ENCODE assay signal across 1 cellular context in the genomic region with DNA sequence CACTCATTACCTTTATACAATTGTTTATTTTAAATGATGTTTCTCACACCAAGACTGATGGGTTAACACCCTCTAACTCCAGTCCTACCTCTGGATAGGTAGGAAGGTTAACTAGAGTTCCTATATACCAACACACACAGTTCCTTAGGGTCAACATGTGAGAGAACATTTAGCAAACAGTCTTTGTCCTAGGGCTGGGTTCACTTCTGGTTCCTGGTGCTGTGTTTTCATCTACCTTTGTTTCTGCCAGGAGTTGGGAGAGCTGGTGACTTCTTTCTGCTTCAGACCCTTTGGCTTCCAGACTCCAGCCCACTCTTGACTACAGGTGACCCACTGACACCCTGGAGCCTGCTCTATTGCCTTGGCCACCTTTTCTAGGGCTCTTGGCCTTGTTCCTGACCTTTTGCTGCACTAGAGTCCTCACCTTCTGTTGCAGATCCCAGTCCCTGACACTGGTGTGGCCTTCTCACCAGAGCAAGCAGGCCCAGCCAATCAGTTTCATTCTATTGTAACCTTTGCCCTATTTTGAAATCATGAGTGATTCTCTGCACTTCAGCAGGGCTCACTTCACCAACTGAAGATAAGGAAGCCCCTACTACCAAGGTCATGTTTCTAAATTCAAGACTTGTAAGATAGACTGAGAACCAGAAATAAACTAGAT.
TF ChIP-seq lines count a peak whose summit lies in the region.

No MANE protein-coding gene starts in this region.

TF ChIP-seq in liver, 16 proteins besides CTCF, POLR2A, EP300 and RAD21 (continued from another document):
- TF ChIP-seq, protein P1, sequence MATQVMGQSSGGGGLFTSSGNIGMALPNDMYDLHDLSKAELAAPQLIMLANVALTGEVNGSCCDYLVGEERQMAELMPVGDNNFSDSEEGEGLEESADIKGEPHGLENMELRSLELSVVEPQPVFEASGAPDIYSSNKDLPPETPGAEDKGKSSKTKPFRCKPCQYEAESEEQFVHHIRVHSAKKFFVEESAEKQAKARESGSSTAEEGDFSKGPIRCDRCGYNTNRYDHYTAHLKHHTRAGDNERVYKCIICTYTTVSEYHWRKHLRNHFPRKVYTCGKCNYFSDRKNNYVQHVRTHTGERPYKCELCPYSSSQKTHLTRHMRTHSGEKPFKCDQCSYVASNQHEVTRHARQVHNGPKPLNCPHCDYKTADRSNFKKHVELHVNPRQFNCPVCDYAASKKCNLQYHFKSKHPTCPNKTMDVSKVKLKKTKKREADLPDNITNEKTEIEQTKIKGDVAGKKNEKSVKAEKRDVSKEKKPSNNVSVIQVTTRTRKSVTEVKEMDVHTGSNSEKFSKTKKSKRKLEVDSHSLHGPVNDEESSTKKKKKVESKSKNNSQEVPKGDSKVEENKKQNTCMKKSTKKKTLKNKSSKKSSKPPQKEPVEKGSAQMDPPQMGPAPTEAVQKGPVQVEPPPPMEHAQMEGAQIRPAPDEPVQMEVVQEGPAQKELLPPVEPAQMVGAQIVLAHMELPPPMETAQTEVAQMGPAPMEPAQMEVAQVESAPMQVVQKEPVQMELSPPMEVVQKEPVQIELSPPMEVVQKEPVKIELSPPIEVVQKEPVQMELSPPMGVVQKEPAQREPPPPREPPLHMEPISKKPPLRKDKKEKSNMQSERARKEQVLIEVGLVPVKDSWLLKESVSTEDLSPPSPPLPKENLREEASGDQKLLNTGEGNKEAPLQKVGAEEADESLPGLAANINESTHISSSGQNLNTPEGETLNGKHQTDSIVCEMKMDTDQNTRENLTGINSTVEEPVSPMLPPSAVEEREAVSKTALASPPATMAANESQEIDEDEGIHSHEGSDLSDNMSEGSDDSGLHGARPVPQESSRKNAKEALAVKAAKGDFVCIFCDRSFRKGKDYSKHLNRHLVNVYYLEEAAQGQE (IDR thresholded peaks at IDR 0.05): no peak
- TF ChIP-seq GABPA (IDR thresholded peaks at IDR 0.05 in 1 of 2, conservative IDR thresholded peaks at IDR 0.05 in 1 of 2) (peak in 1 of 2 donors; percentile 13), TAF1 (conservative IDR thresholded peaks at IDR 0.05) (no peak), FOXA2 (IDR thresholded peaks at IDR 0.05) (no peak)
